14 cellular contexts compared by ENCODE assay signal in the genomic region with DNA sequence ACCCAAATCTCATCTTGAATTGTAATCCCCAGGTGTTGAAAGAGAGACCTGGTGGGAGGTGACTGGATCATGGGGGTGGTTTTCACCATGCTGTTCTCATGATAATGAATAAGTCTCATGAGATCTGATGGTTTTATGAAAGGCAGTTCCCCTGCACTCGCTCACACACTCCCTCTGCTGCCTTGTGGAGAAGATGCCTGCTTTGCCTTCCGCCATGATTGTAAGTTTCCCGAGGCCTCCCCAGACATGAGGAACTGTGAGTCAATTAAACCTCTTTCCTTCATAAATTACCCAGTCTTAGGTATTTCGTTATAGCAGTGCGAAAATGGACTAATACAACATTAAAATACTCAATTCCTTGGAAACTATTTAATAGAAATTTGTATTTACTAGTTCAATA.
DNase-seq lines count a peak whose midpoint lies in the region; ATAC-seq and TF ChIP-seq lines count a peak whose summit lies in the region.
"Had no signal": no experiment of that assay in that cellular context is flagged by ENCODE, and none has a peak within 500 bp of the region (broad histone marks: within the 10 kb centered on the region; RNA-seq: fewer than 3 reads in every experiment).

No MANE protein-coding gene starts in this region.

- no peaks in the 10 kb centered on the region for H3K36me3 ChIP-seq in psoas muscle (ENCODE audit: insufficient read depth in 1 of 2, low read depth in 1 of 2)
- H3K36me3 ChIP-seq in OCI-LY7 (ENCODE audit: insufficient read depth, low read length) = no peaks in the 10 kb centered on the region

- H3K36me3 Mint-ChIP-seq in WTC11 = no peaks in the 10 kb centered on the region
- H3K36me3 Mint-ChIP-seq: CD8-positive, alpha-beta memory T cell had no signal

- BruUV-seq in OCI-LY7 (replicated peaks; lab: Mats Ljungman, UMichigan) = no TSS peak

- H3K79me2 ChIP-seq in OCI-LY7 (ENCODE audit: insufficient read depth, low read depth, low read length) = no peaks in the 10 kb centered on the region

- ATAC-seq in WTC11 (peak; percentile 59), psoas muscle (no peak)

- peaks cover 32% of the 10 kb centered on the region for H3K9me3 Mint-ChIP-seq in WTC11

- DNase-seq in NCI-H82 (lab: John Stamatoyannopoulos, UW) = peak; percentile 38
- no peak for DNase-seq in NCI-H82 treated with DMSO at 0.1 percent for 48 hours (lab: John Stamatoyannopoulos, UW; ENCODE audit: unreplicated experiment)
- DNase-seq in NB4 (ENCODE audit: low read depth) = peak; percentile 4
- DNase-seq in WTC11 (ENCODE audit: low spot score) = no peak
- no peak for DNase-seq in psoas muscle
- DNase-seq in OCI-LY7 (ENCODE audit: low spot score) = no peak
- no peak for DNase-seq in iPS-NIHi7 (ENCODE audit: extremely low spot score)
- no peak for DNase-seq in activated naive CD4-positive, alpha-beta T cell (lab: John Stamatoyannopoulos, UW)
- DNase-seq: CD8-positive, alpha-beta memory T cell; KG1; MM.1S; NCI-H187 treated with DMSO at 0.1 percent for 48 hours; NCI-H524 treated with DMSO at 0.1 percent for 48 hours had no signal

- CTCF ChIA-PET in WTC11 (lab: Charles Lee) = no interaction called here
- CTCF ChIA-PET in OCI-LY7 (lab: Charles Lee; ENCODE audit: unreplicated experiment) = no interaction called here

- no peaks in the 10 kb centered on the region for H3K27me3 Mint-ChIP-seq in WTC11 (ENCODE audit: low read depth)

- peak; percentile 3 for TF ChIP-seq CTCF in NB4 (IDR thresholded peaks at IDR 0.05; ENCODE audit: low read depth, low read length)
- TF ChIP-seq CTCF in WTC11 (IDR thresholded peaks at IDR 0.05) = no peak
- peak; percentile 3 for TF ChIP-seq CTCF in psoas muscle (IDR thresholded peaks at IDR 0.05)
- TF ChIP-seq CTCF in OCI-LY7 (conservative IDR thresholded peaks at IDR 0.05; ENCODE audit: low read length) = no peak

- no peak for TF ChIP-seq POLR2A in NB4 (IDR thresholded peaks at IDR 0.05; ENCODE audit: extremely low read depth, insufficient read length)

- WGBS in psoas muscle, 3 donors = 88 to 94% (median 89%) methylated on average over 5 of the region's 5 CpGs

- peaks cover 6% of the 10 kb centered on the region for H3K9me3 ChIP-seq in psoas muscle
- H3K9me3 ChIP-seq in OCI-LY7 (ENCODE audit: low read length) = no peaks in the 10 kb centered on the region

- H3K27ac ChIP-seq in psoas muscle (no peak overlapping the region), OCI-LY7 (ENCODE audit: low read depth, low read length, poor library complexity, severe bottlenecking) (no peak overlapping the region)
- H3K27ac ChIP-seq: HL-60 had no signal

- H2AFZ ChIP-seq in OCI-LY7 (ENCODE audit: low read length) = no peak overlapping the region

- H3K27me3 ChIP-seq in psoas muscle (ENCODE audit: insufficient read depth in 3 of 3, low read length in 2 of 3) = no peaks in the 10 kb centered on the region

- peaks cover 16% of the 10 kb centered on the region for H3K4me1 Mint-ChIP-seq in WTC11
- H3K4me1 Mint-ChIP-seq: CD8-positive, alpha-beta memory T cell had no signal

- H3K4me3 ChIP-seq in NB4 (ENCODE audit: low read depth, low read length) (no peak overlapping the region), psoas muscle (no peak overlapping the region), OCI-LY7 (ENCODE audit: low read depth, low read length, poor library complexity, severe bottlenecking) (no peak overlapping the region)

- H3K4me3 Mint-ChIP-seq in WTC11 = no peak overlapping the region
- H3K4me3 Mint-ChIP-seq: CD8-positive, alpha-beta memory T cell had no signal

- H3K4me2 ChIP-seq in OCI-LY7 (ENCODE audit: low read length) = no peak overlapping the region

- no peaks in the 10 kb centered on the region for H3K9me2 ChIP-seq in OCI-LY7 (ENCODE audit: insufficient read depth, low read length)

- H4K20me1 ChIP-seq in OCI-LY7 (ENCODE audit: insufficient read depth, low read length) = no peaks in the 10 kb centered on the region

- intact Hi-C loops in psoas muscle (cut with DNase I) (no loop called here), OCI-LY7 (cut with micrococcal nuclease; ENCODE audit: unreplicated experiment) (no loop called here)

- H3K27ac Mint-ChIP-seq in WTC11 = no peak overlapping the region
- H3K27ac Mint-ChIP-seq: CD8-positive, alpha-beta memory T cell had no signal

- H3K4me1 ChIP-seq in psoas muscle (no peaks in the 10 kb centered on the region), OCI-LY7 (ENCODE audit: insufficient read depth, low read length, poor library complexity, severe bottlenecking) (no peaks in the 10 kb centered on the region)

- POLR2A ChIA-PET in WTC11 (lab: Charles Lee) = no interaction called here
- POLR2A ChIA-PET in OCI-LY7 (lab: Charles Lee) = no interaction called here

TF ChIP-seq in WTC11, 78 proteins besides CTCF, POLR2A, EP300 and RAD21:
- no peak for TF ChIP-seq ATF1 (CRISPR knock-in tag; IDR thresholded peaks at IDR 0.05)
- no peak for TF ChIP-seq KAT7 (CRISPR knock-in tag; IDR thresholded peaks at IDR 0.05; ENCODE audit: borderline replicate concordance)
- TF ChIP-seq E2F4 (CRISPR knock-in tag; IDR thresholded peaks at IDR 0.05; ENCODE audit: borderline replicate concordance, low read depth) = no peak
- no peak for TF ChIP-seq ETV6 (CRISPR knock-in tag; IDR thresholded peaks at IDR 0.05)
- no peak for TF ChIP-seq RORB (CRISPR knock-in tag; IDR thresholded peaks at IDR 0.05)
- TF ChIP-seq, protein P1, sequence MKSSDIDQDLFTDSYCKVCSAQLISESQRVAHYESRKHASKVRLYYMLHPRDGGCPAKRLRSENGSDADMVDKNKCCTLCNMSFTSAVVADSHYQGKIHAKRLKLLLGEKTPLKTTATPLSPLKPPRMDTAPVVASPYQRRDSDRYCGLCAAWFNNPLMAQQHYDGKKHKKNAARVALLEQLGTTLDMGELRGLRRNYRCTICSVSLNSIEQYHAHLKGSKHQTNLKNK (CRISPR knock-in tag; IDR thresholded peaks at IDR 0.05) = no peak
- TF ChIP-seq, protein P2, sequence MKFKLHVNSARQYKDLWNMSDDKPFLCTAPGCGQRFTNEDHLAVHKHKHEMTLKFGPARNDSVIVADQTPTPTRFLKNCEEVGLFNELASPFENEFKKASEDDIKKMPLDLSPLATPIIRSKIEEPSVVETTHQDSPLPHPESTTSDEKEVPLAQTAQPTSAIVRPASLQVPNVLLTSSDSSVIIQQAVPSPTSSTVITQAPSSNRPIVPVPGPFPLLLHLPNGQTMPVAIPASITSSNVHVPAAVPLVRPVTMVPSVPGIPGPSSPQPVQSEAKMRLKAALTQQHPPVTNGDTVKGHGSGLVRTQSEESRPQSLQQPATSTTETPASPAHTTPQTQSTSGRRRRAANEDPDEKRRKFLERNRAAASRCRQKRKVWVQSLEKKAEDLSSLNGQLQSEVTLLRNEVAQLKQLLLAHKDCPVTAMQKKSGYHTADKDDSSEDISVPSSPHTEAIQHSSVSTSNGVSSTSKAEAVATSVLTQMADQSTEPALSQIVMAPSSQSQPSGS (CRISPR knock-in tag; IDR thresholded peaks at IDR 0.05; ENCODE audit: borderline replicate concordance, low read depth) = no peak
TF ChIP-seq in WTC11: peak in this region for 0.

Comparison
In these comparisons a context has a peak if more than half of its experiments do, and no peak if none do; other contexts are left out.
1. DNase-seq: peak in NCI-H82 (single experiment) and NB4 (single experiment); none in NCI-H82 treated with DMSO at 0.1 percent for 48 hours (single experiment), WTC11 (single experiment), psoas muscle (0 of 2), OCI-LY7 (single experiment), iPS-NIHi7 (single experiment) and activated naive CD4-positive, alpha-beta T cell (0 of 4).
2. CTCF ChIP-seq: peak in NB4 (single experiment) and psoas muscle (single experiment); none in WTC11 (single experiment) and OCI-LY7 (single experiment).